In the genomic region with DNA sequence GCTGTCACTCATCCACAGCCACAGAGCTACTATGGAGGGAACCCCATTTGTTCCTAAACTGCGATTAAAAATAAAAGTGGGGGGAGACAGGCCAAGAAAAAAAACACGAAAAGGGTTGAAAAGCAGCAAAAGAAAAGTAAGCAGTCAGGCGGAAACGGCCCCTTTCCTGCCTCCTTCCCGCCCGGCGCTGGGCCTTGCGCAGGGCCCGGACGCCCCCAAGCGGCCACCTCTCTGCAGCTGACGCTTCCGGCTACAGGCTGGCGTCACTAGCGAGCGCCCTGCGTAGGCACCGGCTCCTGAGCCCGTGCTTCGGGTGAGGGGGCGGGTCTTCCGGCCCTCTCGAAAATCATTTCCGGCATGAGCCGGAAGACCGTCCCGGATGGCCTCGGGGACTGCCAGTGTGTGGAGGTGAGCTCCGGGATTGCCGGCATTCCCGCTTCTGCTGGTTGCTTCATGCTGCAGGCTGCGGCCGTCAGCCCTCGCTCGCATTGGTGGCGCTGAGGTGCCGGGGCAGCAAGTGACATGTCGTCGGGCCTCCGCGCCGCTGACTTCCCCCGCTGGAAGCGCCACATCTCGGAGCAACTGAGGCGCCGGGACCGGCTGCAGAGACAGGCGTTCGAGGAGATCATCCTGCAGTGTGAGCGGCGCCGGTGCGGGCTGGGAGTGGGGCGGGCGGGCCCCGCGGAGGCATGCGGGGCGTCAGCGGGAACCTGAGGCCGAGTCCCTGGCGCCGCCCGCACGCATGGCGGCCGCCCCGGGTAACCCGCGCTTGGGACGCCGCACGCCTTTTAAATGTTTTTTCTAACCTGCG, we compare ENCODE assay signal across 8 cellular contexts. TPM values are rescaled to one million over a fixed set of nuclear protein-coding genes. Genes with fewer than 3 reads are reported as not detected.
A peak's percentile ranks its signal among the peaks of the same experiment; 100 is the strongest.
DNase-seq lines count a peak whose midpoint lies in the region; ATAC-seq and TF ChIP-seq lines count a peak whose summit lies in the region.

Gene ATG16L1 (plus strand): TSS at position 368 of the 811 bp plus-strand sequence. CDS start 155 bp downstream, at position 523.

- peaks cover 36 to 50% of the 10 kb centered on the region in 2 donors for H3K4me1 ChIP-seq in naive thymus-derived CD4-positive, alpha-beta T cell (ENCODE audit: control insufficient read depth in 2 of 2, insufficient read depth in 2 of 2, low read length in 2 of 2)

- TF ChIP-seq CTCF in LNCAP (IDR thresholded peaks at IDR 0.05), result peak; percentile 84

- H3K27ac Mint-ChIP-seq in naive thymus-derived CD4-positive, alpha-beta T cell, result peak within 1 kb of the TSS; percentile 89 to 98 (median 93)
- H3K27ac Mint-ChIP-seq in stimulated activated naive B cell treated with anti-CD40 and anti-IgM and Interleukin-4, amounts not matched to agents 10 μg/mL and 1 μg/mL and 100 μg/mL, for 72 hours, result peak within 1 kb of the TSS; percentile 95

- H3K4me1 Mint-ChIP-seq in naive thymus-derived CD4-positive, alpha-beta T cell, result peaks cover 47 to 81% (median 74%) of the 10 kb centered on the region in 7 donors
- peaks cover 26 to 51% of the 10 kb centered on the region in 2 donors for H3K4me1 Mint-ChIP-seq in stimulated activated naive B cell treated with anti-CD40 and anti-IgM and Interleukin-4, amounts not matched to agents 10 μg/mL and 1 μg/mL and 100 μg/mL, for 72 hours

- ATAC-seq in naive thymus-derived CD4-positive, alpha-beta T cell, result peak; percentile 99
- peak; percentile 96 to 98 for ATAC-seq in stimulated activated naive B cell treated with anti-CD40 and anti-IgM and Interleukin-4, amounts not matched to agents 10 μg/mL and 1 μg/mL and 100 μg/mL, for 72 hours (replicated peaks)

- intact Hi-C loops in naive thymus-derived CD4-positive, alpha-beta T cell (cut with micrococcal nuclease), result loop anchor here (1.0 to 5.0 kb wide), 23 partner anchors 17 to 1789 kb away; partner anchors contain the start of genes EIF4E2 (in 2 of the 2), INPP5D (in 2 of the 2), PDE6D (in 2 of the 2) and TIGD1 (in 2 of the 2)

- H3K27me3 ChIP-seq in naive thymus-derived CD4-positive, alpha-beta T cell (ENCODE audit: control insufficient read depth in 2 of 2, insufficient read depth in 2 of 2, low read length in 2 of 2), result no peaks in the 10 kb centered on the region

- no peaks in the 10 kb centered on the region for H3K9me3 Mint-ChIP-seq in naive thymus-derived CD4-positive, alpha-beta T cell
- no peaks in the 10 kb centered on the region for H3K9me3 Mint-ChIP-seq in stimulated activated naive B cell treated with anti-CD40 and anti-IgM and Interleukin-4, amounts not matched to agents 10 μg/mL and 1 μg/mL and 100 μg/mL, for 72 hours

- H3K9me3 ChIP-seq in naive thymus-derived CD4-positive, alpha-beta T cell (ENCODE audit: control insufficient read depth in 2 of 3, low read length in 3 of 3), result no peaks in the 10 kb centered on the region

- H3K4me3 Mint-ChIP-seq in naive thymus-derived CD4-positive, alpha-beta T cell, result peak within 1 kb of the TSS; percentile 86 to 96 (median 92)
- peak within 1 kb of the TSS; percentile 90 to 92 for H3K4me3 Mint-ChIP-seq in stimulated activated naive B cell treated with anti-CD40 and anti-IgM and Interleukin-4, amounts not matched to agents 10 μg/mL and 1 μg/mL and 100 μg/mL, for 72 hours

- peak within 1 kb of the TSS; percentile 81 for H3K27ac ChIP-seq in naive thymus-derived CD4-positive, alpha-beta T cell (ENCODE audit: low read depth, low read length)

- H3K4me3 ChIP-seq in naive thymus-derived CD4-positive, alpha-beta T cell (ENCODE audit: low read length), result peak within 1 kb of the TSS; percentile 80

- POLR2A ChIA-PET in naive thymus-derived CD4-positive, alpha-beta T cell (lab: Charles Lee), result interaction anchor here (0.6 to 6.8 kb wide), 10 partner anchors 10 to 701 kb away, joined by 3 to 46 read pairs (median 4); partner anchors contain the start of genes INPP5D and TIGD1

- DNase-seq in ELF-1 (ENCODE audit: low read depth, low spot score) (peak; percentile 99), GOT3 (lab: John Stamatoyannopoulos, UW) (peak; percentile 92), RPMI8226 (peak; percentile 95), fibroblast of gingiva (ENCODE audit: low read depth) (peak; percentile 95)
- peak; percentile 88 to 93 for DNase-seq in activated T-helper 1 cell treated with anti-CD3 and anti-CD28 coated beads, Interleukin-2, amount 50 U/mL, for 16 hours (ENCODE audit: low read depth in 1 of 2, low spot score in 1 of 2)
- DNase-seq in naive thymus-derived CD4-positive, alpha-beta T cell, result peak; percentile 85 to 96 (median 95)
- DNase-seq in stimulated activated naive B cell treated with anti-CD40 and anti-IgM and Interleukin-4, amounts not matched to agents 10 μg/mL and 1 μg/mL and 100 μg/mL, for 72 hours, result peak; percentile 91

- CTCF ChIA-PET in naive thymus-derived CD4-positive, alpha-beta T cell (lab: Charles Lee), result interaction anchor here (0.6 to 2.7 kb wide), 14 partner anchors 12 to 706 kb away, joined by 3 to 13 read pairs (median 4); no protein-coding TSS in a partner anchor

- H3K27me3 Mint-ChIP-seq in naive thymus-derived CD4-positive, alpha-beta T cell, result no peaks in the 10 kb centered on the region
- H3K27me3 Mint-ChIP-seq in stimulated activated naive B cell treated with anti-CD40 and anti-IgM and Interleukin-4, amounts not matched to agents 10 μg/mL and 1 μg/mL and 100 μg/mL, for 72 hours, result no peaks in the 10 kb centered on the region

- peaks cover 0 to 20% (median 0%) of the 10 kb centered on the region in 3 experiments for H3K36me3 ChIP-seq in naive thymus-derived CD4-positive, alpha-beta T cell (ENCODE audit: control insufficient read depth in 2 of 3, insufficient read depth in 3 of 3, low read length in 3 of 3)

- H3K36me3 Mint-ChIP-seq in naive thymus-derived CD4-positive, alpha-beta T cell, result peaks cover 0 to 28% (median 11%) of the 10 kb centered on the region in 5 donors
- peaks cover 2 to 7% of the 10 kb centered on the region in 2 donors for H3K36me3 Mint-ChIP-seq in stimulated activated naive B cell treated with anti-CD40 and anti-IgM and Interleukin-4, amounts not matched to agents 10 μg/mL and 1 μg/mL and 100 μg/mL, for 72 hours

RNA-seq across cellular contexts. Expression of gene ATG16L1, which starts in this region (rescaled TPM):
- total RNA-seq in naive thymus-derived CD4-positive, alpha-beta T cell, result 100 to 1,000 TPM in 1 of 5 experiments, 10 to 100 TPM in 4; 61.7 to 115 (median 83.3) TPM
- 10 to 100 TPM; 16.0 to 21.9 TPM for polyA plus RNA-seq in naive thymus-derived CD4-positive, alpha-beta T cell

Comparison
In these comparisons a context has a peak if more than half of its experiments do, and no peak if none do; other contexts are left out.
1. Peak in every context shown above with its lines: DNase-seq, ATAC-seq, H3K4me3 ChIP-seq and H3K27ac ChIP-seq.